ENCODE assay signal across 14 cellular contexts in the genomic region with DNA sequence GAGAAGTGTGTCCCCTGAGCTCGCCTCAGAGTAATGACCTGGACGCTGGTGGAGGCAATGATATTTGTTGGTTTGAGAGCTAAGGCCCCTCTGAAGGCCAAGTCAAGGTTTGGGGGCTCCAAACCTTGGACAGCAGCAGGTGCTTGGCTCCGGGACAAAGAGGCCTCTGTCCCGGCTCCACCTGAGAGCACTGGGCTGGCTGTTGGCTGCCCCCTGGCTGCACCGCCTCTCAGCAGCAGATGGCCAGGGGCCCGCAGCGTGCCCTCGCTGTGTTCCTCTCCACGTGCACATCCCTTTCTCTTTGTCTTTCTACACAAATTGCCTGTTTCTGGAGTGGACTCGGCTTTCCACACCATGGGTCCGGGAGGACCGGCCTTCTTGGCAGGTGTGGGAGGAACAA.
A peak's percentile ranks its signal among the peaks of the same experiment; 100 is the strongest.
DNase-seq lines count a peak whose midpoint lies in the region; ATAC-seq, FAIRE-seq and TF ChIP-seq lines count a peak whose summit lies in the region.
"Had no signal": no experiment of that assay in that cellular context is flagged by ENCODE, and none has a peak within 500 bp of the region (broad histone marks: within the 10 kb centered on the region; RNA-seq: fewer than 3 reads in every experiment).

No MANE protein-coding gene starts in this region.

- H3K4me3 ChIP-seq in K562 (no peak overlapping the region), kidney epithelial cell (ENCODE audit: low read depth, low read length) (no peak overlapping the region), PC-9 (no peak overlapping the region)

- TF ChIP-seq CTCF in K562 (IDR thresholded peaks at IDR 0.05 in 2 of 3, conservative IDR thresholded peaks at IDR 0.05 in 1 of 3; ENCODE audit: insufficient read depth in 2 of 3, low read depth in 1 of 3, low read length in 3 of 3), result peak in 1 of 3 experiments; percentile 11; a peak in 2 of 6 replicates
- TF ChIP-seq CTCF in kidney epithelial cell (IDR thresholded peaks at IDR 0.05; ENCODE audit: insufficient read depth, low read length, poor library complexity, severe bottlenecking), result peak; percentile 39
- TF ChIP-seq CTCF in PC-9 (conservative IDR thresholded peaks at IDR 0.05), result no peak

- H4K20me1 ChIP-seq in K562 (replicated peaks; ENCODE audit: control insufficient read depth, insufficient read depth, low read length) (no peaks in the 10 kb centered on the region; the same call in 1 of the 2 replicates), PC-9 (ENCODE audit: insufficient read depth) (no peaks in the 10 kb centered on the region)

- TF ChIP-seq EP300 in Ishikawa (IDR thresholded peaks at IDR 0.05; ENCODE audit: borderline replicate concordance), result no peak
- TF ChIP-seq EP300 in K562 (IDR thresholded peaks at IDR 0.05; ENCODE audit: low read length), result no peak

- H3K27ac ChIP-seq in K562 (ENCODE audit: extremely low read depth, low read depth, low read length) (no peak overlapping the region), substantia nigra (ENCODE audit: low read depth, low read length, poor library complexity, severe bottlenecking) (peak overlapping the region; percentile 88), PC-9 (no peak overlapping the region)
- H3K27ac ChIP-seq: parathyroid adenoma had no signal

- H3K27me3 ChIP-seq in K562 (ENCODE audit: control insufficient read depth in 2 of 2, insufficient read depth in 2 of 2, low read length in 2 of 2) (no peaks in the 10 kb centered on the region), kidney epithelial cell (ENCODE audit: control insufficient read depth, insufficient read depth, low read length) (no peaks in the 10 kb centered on the region), PC-9 (ENCODE audit: insufficient read depth, low read depth) (peaks cover 27% of the 10 kb centered on the region; the same call in 1 of the 2 replicates)

- H3K36me3 ChIP-seq in K562 (ENCODE audit: control insufficient read depth, insufficient read depth, low read length) (no peaks in the 10 kb centered on the region), kidney epithelial cell (ENCODE audit: control insufficient read depth, insufficient read depth, low read length) (no peaks in the 10 kb centered on the region), PC-9 (ENCODE audit: low read depth) (no peaks in the 10 kb centered on the region)

- H3K9ac ChIP-seq in K562 (ENCODE audit: insufficient read depth in 1 of 2, low read depth in 2 of 2, low read length in 2 of 2), result no peak overlapping the region; a peak in 1 of 4 replicates
- H3K9ac ChIP-seq: parathyroid adenoma had no signal

- ATAC-seq in K562, result peak; percentile 44
- no peak for ATAC-seq in GM21381 (IDR thresholded peaks at IDR 0.05; ENCODE audit: unreplicated experiment)
- ATAC-seq: PC-3 had no signal

- DNase-seq in K562 (ENCODE audit: extremely low read depth in 1 of 4, low spot score in 3 of 4) (no peak), kidney epithelial cell (ENCODE audit: low read depth) (no peak), substantia nigra (lab: John Stamatoyannopoulos, UW) (peak in 38 of 49 donors; percentile 25 to 77 (median 53)), PC-9 (no peak), GOT3 (lab: John Stamatoyannopoulos, UW) (no peak), NCI-H2227 (lab: John Stamatoyannopoulos, UW; ENCODE audit: unreplicated experiment) (no peak)
- DNase-seq: activated gamma-delta T cell treated with Interleukin-2 at 50 U/mL for 16 hours, midbrain, NCI-H1417, PC-3 had no signal

- FAIRE-seq in K562 (lab: Jason Lieb, UNC), result no peak
- FAIRE-seq: frontal cortex had no signal

- in situ Hi-C loops in K562 (cut with MboI), result loop anchor here (5.0 to 25.0 kb wide), 2 partner anchors 599 to 759 kb away; a partner anchor contains a TSS

- H3K9me2 ChIP-seq in PC-9 (ENCODE audit: insufficient read depth), result no peaks in the 10 kb centered on the region

- WGBS in K562 (ENCODE audit: insufficient coverage, low coverage, missing lambda C conversion rate), result under 1% methylated on average over 12 of the region's 12 CpGs

- POLR2A ChIA-PET in K562 (lab: Yijun Ruan, JAX), result no interaction called here
- POLR2A ChIA-PET in PC-9 (lab: Charles Lee; ENCODE audit: unreplicated experiment), result no interaction called here

- BruUV-seq in K562 (replicated peaks; lab: Mats Ljungman, UMichigan) (no TSS peak), PC-9 (replicated peaks; lab: Mats Ljungman, UMichigan) (no TSS peak)

- H3F3A ChIP-seq in PC-9 (ENCODE audit: insufficient read depth, low read depth), result no peaks in the 10 kb centered on the region

- TF ChIP-seq POLR2A in K562 (conservative IDR thresholded peaks at IDR 0.05), result no peak

- H3K9me3 ChIP-seq in K562 (replicated peaks; ENCODE audit: control insufficient read depth, insufficient read depth, low read depth, low read length), result no peaks in the 10 kb centered on the region
- H3K9me3 ChIP-seq in PC-9 (ENCODE audit: insufficient read depth, low read depth), result no peaks in the 10 kb centered on the region

- no peak overlapping the region for H2AFZ ChIP-seq in K562 (ENCODE audit: low read depth, low read length)
- no peak overlapping the region; the same call in 1 of the 2 replicates for H2AFZ ChIP-seq in PC-9
- H2AFZ ChIP-seq: parathyroid adenoma had no signal

- intact Hi-C loops in K562 (cut with micrococcal nuclease), result loop anchor here (5.0 kb wide), 2 partner anchors 424 to 1239 kb away; no protein-coding TSS in a partner anchor
- intact Hi-C loops in PC-9 (cut with micrococcal nuclease; ENCODE audit: unreplicated experiment), result no loop called here

- TF ChIP-seq RAD21 in Ishikawa (IDR thresholded peaks at IDR 0.05; ENCODE audit: low read depth) (no peak), K562 (CRISPR knock-in tag; conservative IDR thresholded peaks at IDR 0.05 in 1 of 2, IDR thresholded peaks at IDR 0.05 in 1 of 2) (no peak)

- H3K4me1 ChIP-seq in K562 (replicated peaks in 1 of 2; ENCODE audit: control insufficient read depth in 2 of 2, insufficient read depth in 2 of 2, low read length in 2 of 2), result no peaks in the 10 kb centered on the region
- no peaks in the 10 kb centered on the region for H3K4me1 ChIP-seq in PC-9 (replicated peaks; ENCODE audit: insufficient read depth)
- H3K4me1 ChIP-seq: parathyroid adenoma had no signal

- CTCF ChIA-PET in K562 (lab: Yijun Ruan, JAX; ENCODE audit: low intra/inter-chr PET ratio) (interaction anchor here (0.7 kb wide), 1 partner anchor 631 kb away, joined by 3 read pairs; no protein-coding TSS in a partner anchor), PC-9 (lab: Charles Lee) (no interaction called here)

- H3K4me2 ChIP-seq in K562 (ENCODE audit: insufficient read depth, low read length), result no peak overlapping the region
- H3K4me2 ChIP-seq in PC-9, result no peak overlapping the region

- H3K9me1 ChIP-seq in K562 (ENCODE audit: control insufficient read depth, insufficient read depth, low read length), result no peaks in the 10 kb centered on the region

- H3K79me2 ChIP-seq in K562 (ENCODE audit: control insufficient read depth, insufficient read depth, low read length) (no peaks in the 10 kb centered on the region), PC-9 (ENCODE audit: low read depth) (no peaks in the 10 kb centered on the region)
- H3K79me2 ChIP-seq: parathyroid adenoma had no signal

TF ChIP-seq in Ishikawa, 13 proteins besides CTCF, POLR2A, EP300 and RAD21 (continues in another document):
- TF ChIP-seq, protein P1, sequence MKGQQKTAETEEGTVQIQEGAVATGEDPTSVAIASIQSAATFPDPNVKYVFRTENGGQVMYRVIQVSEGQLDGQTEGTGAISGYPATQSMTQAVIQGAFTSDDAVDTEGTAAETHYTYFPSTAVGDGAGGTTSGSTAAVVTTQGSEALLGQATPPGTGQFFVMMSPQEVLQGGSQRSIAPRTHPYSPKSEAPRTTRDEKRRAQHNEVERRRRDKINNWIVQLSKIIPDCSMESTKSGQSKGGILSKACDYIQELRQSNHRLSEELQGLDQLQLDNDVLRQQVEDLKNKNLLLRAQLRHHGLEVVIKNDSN (IDR thresholded peaks at IDR 0.05), result no peak

TF ChIP-seq in K562, 482 proteins besides CTCF, POLR2A, EP300 and RAD21:
- TF ChIP-seq PRPF4 (IDR thresholded peaks at IDR 0.05; ENCODE audit: insufficient read depth, low read depth, low read length, poor library complexity, severe bottlenecking), result no peak
- TF ChIP-seq, protein P2, sequence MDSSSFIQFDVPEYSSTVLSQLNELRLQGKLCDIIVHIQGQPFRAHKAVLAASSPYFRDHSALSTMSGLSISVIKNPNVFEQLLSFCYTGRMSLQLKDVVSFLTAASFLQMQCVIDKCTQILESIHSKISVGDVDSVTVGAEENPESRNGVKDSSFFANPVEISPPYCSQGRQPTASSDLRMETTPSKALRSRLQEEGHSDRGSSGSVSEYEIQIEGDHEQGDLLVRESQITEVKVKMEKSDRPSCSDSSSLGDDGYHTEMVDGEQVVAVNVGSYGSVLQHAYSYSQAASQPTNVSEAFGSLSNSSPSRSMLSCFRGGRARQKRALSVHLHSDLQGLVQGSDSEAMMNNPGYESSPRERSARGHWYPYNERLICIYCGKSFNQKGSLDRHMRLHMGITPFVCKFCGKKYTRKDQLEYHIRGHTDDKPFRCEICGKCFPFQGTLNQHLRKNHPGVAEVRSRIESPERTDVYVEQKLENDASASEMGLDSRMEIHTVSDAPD (CRISPR knock-in tag; IDR thresholded peaks at IDR 0.05), result no peak

Comparison
In these comparisons a context has a peak if more than half of its experiments do, and no peak if none do; other contexts are left out.
1. DNase-seq: peak in substantia nigra (38 of 49); none in K562 (0 of 4), kidney epithelial cell (single experiment), PC-9 (0 of 2), GOT3 (single experiment) and NCI-H2227 (single experiment).